In genomic region chr18:24033644-24034412, GRCh38 we compare ENCODE assay signal across 22 cellular contexts. TPM values are rescaled to one million over a fixed set of nuclear protein-coding genes. Genes with fewer than 3 reads are reported as not detected.
DNase-seq lines count a peak whose midpoint lies in the region; ATAC-seq, FAIRE-seq and TF ChIP-seq lines count a peak whose summit lies in the region.
"Had no signal": no experiment of that assay in that cellular context is flagged by ENCODE, and none has a peak within 500 bp of the region (broad histone marks: within the 10 kb centered on the region; RNA-seq: fewer than 3 reads in every experiment).

No MANE protein-coding gene starts in this region.

- no peaks in the 10 kb centered on the region for H3K9me3 ChIP-seq in CD4-positive, alpha-beta T cell (ENCODE audit: control insufficient read depth, low read length)
- no peaks in the 10 kb centered on the region for H3K9me3 ChIP-seq in HepG2 (ENCODE audit: low read length)
- H3K9me3 ChIP-seq: colonic mucosa, transverse colon had no signal

- H3K9ac ChIP-seq in HepG2 (ENCODE audit: insufficient read depth, low read depth, low read length) = no peak overlapping the region
- H3K9ac ChIP-seq: GM23248 had no signal

- 75% methylated on average over 5 of the region's 5 CpGs for WGBS in HepG2 (ENCODE audit: low lambda C conversion rate)

- peaks cover 3% of the 10 kb centered on the region for H3K79me2 ChIP-seq in HepG2 (ENCODE audit: insufficient read depth, low read length)

- peak; percentile 11 for DNase-seq in NCI-H748 (lab: John Stamatoyannopoulos, UW; ENCODE audit: unreplicated experiment)
- DNase-seq in NCI-H748 treated with DMSO at 0.1 percent for 48 hours (lab: John Stamatoyannopoulos, UW) = no peak
- DNase-seq in CD4-positive, alpha-beta T cell = no peak
- peak; percentile 49 for DNase-seq in SK-MEL-5 (ENCODE audit: low read depth, low spot score)
- DNase-seq in HepG2 (ENCODE audit: low spot score) = peak; percentile 65
- DNase-seq in middle frontal gyrus (ENCODE audit: extremely low spot score, low spot score) = no peak
- no peak for DNase-seq in NCI-H2171 (lab: John Stamatoyannopoulos, UW)
- no peak for DNase-seq in stimulated activated CD4-positive, alpha-beta T cell treated with anti-CD3 and anti-CD28 coated beads, Interleukin-4, amount 100 ng/mL, for 1 hour
- DNase-seq: activated naive CD4-positive, alpha-beta T cell treated with Interleukin-2 at 50 U/mL for 16 hours; colonic mucosa; GM23248; midbrain; NCI-H345; nucleus accumbens; retina; stimulated activated CD4-positive, alpha-beta T cell treated with anti-CD3 and anti-CD28 coated beads, Interleukin-15, amount 100 ng/mL, for 24 hours; stimulated activated naive CD4-positive, alpha-beta T cell; transverse colon had no signal

- H3K27me3 Mint-ChIP-seq in CD4-positive, alpha-beta T cell = no peaks in the 10 kb centered on the region

- H3K27ac Mint-ChIP-seq in CD4-positive, alpha-beta T cell = peak overlapping the region; percentile 40

- in situ Hi-C loops in SK-MEL-5 (cut with HindIII; ENCODE audit: low pct_unique_long_range_greater_than_20kb, low sequenced_read_pairs) = no loop called here
- in situ Hi-C loops in HepG2 (cut with HindIII; ENCODE audit: extremely low pct_ligation_motif_present, low pct_unique_long_range_greater_than_20kb) = no loop called here

- H3K27ac ChIP-seq in CD4-positive, alpha-beta T cell (ENCODE audit: low read depth, low read length) = no peak overlapping the region
- peak overlapping the region; percentile 55 for H3K27ac ChIP-seq in HepG2 (ENCODE audit: extremely low read length, insufficient read depth, low read length)
- H3K27ac ChIP-seq: C4-2B, colonic mucosa, GM23248, transverse colon had no signal

- H4K20me1 ChIP-seq in HepG2 (ENCODE audit: insufficient read depth, low read length) = no peaks in the 10 kb centered on the region

- peaks cover 94% of the 10 kb centered on the region for H3K4me1 Mint-ChIP-seq in CD4-positive, alpha-beta T cell (ENCODE audit: low read depth)

- H3K36me3 ChIP-seq in HepG2 (replicated peaks in 1 of 2; ENCODE audit: control insufficient read depth in 1 of 2, insufficient read depth in 2 of 2, low read length in 2 of 2) = no peaks in the 10 kb centered on the region
- H3K36me3 ChIP-seq: colonic mucosa, transverse colon had no signal

- CTCF ChIA-PET in CD4-positive, alpha-beta T cell (lab: Charles Lee) = interaction anchor here (1.3 kb wide), 1 partner anchor 115 kb away, joined by 3 read pairs; no protein-coding TSS in a partner anchor
- CTCF ChIA-PET in HepG2 (lab: Yijun Ruan, JAX; ENCODE audit: low intra/inter-chr PET ratio, low total read pairs) = no interaction called here

- POLR2A ChIA-PET in CD4-positive, alpha-beta T cell (lab: Charles Lee) = interaction anchor here (1.2 kb wide), 1 partner anchor 9 kb away, joined by 4 read pairs; no protein-coding TSS in a partner anchor
- POLR2A ChIA-PET in HepG2 (lab: Yijun Ruan, JAX) = no interaction called here

- intact Hi-C loops in CD4-positive, alpha-beta T cell (cut with DNase I, micrococcal nuclease) = loop anchor here in 1 of 2 experiments (2.0 kb wide), 1 partner anchor 15 kb away; no protein-coding TSS in a partner anchor
- intact Hi-C loops in HepG2 (cut with micrococcal nuclease; ENCODE audit: unreplicated experiment) = loop anchor here (5.0 kb wide), 1 partner anchor 43 kb away; no protein-coding TSS in a partner anchor

- peaks cover 46% of the 10 kb centered on the region for H3K36me3 Mint-ChIP-seq in CD4-positive, alpha-beta T cell (ENCODE audit: low read depth)

- ATAC-seq in CD4-positive, alpha-beta T cell (ENCODE audit: poor library complexity) = no peak
- ATAC-seq in HepG2 = peak; percentile 92

- peaks cover 16% of the 10 kb centered on the region for H3K4me1 ChIP-seq in HepG2 (ENCODE audit: insufficient read depth, low read length)
- H3K4me1 ChIP-seq: colonic mucosa had no signal

- peak; percentile 15 for FAIRE-seq in HepG2 (lab: Jason Lieb, UNC)
- FAIRE-seq: A204.1, frontal cortex, GM18507 had no signal

- H3K4me3 Mint-ChIP-seq in CD4-positive, alpha-beta T cell = peak overlapping the region; percentile 38

- H3K4me2 ChIP-seq in HepG2 (ENCODE audit: low read depth, low read length) = peak overlapping the region; percentile 33

- H3K9me3 Mint-ChIP-seq in CD4-positive, alpha-beta T cell = no peaks in the 10 kb centered on the region

- TF ChIP-seq POLR2A in HepG2 (IDR thresholded peaks at IDR 0.05; ENCODE audit: insufficient read depth in 1 of 2, low read depth in 2 of 2, low read length in 2 of 2) = no peak

- BruUV-seq in HepG2 (replicated peaks; lab: Mats Ljungman, UMichigan) = no TSS peak

- no peak for TF ChIP-seq RAD21 in HepG2 (CRISPR knock-in tag; IDR thresholded peaks at IDR 0.05)

- TF ChIP-seq EP300 in HepG2 (IDR thresholded peaks at IDR 0.05; ENCODE audit: low read depth in 2 of 2, low read length in 2 of 2) (no peak), HepG2 (CRISPR knock-in tag; IDR thresholded peaks at IDR 0.05; ENCODE audit: borderline replicate concordance) (no peak)

- no peak for TF ChIP-seq CTCF in CD4-positive, alpha-beta T cell (IDR thresholded peaks at IDR 0.05)
- TF ChIP-seq CTCF in HepG2 (CRISPR knock-in tag; IDR thresholded peaks at IDR 0.05) = 0 out of 2 replicates have a peak, but pooled peaks have one; percentile 3

- no peak overlapping the region for H2AFZ ChIP-seq in HepG2 (ENCODE audit: low read length)
- H2AFZ ChIP-seq: GM23248 had no signal

- H3K4me3 ChIP-seq in HepG2 (replicated peaks in 1 of 3; ENCODE audit: insufficient read depth in 1 of 3, low read depth in 2 of 3, low read length in 3 of 3) = no peak overlapping the region
- H3K4me3 ChIP-seq: colonic mucosa, GM23248, transverse colon had no signal

- no peaks in the 10 kb centered on the region for H3K27me3 ChIP-seq in CD4-positive, alpha-beta T cell (ENCODE audit: control insufficient read depth, insufficient read depth, low read length)
- no peaks in the 10 kb centered on the region for H3K27me3 ChIP-seq in HepG2 (ENCODE audit: control insufficient read depth in 1 of 2, insufficient read depth in 2 of 2, low read length in 2 of 2)
- H3K27me3 ChIP-seq: colonic mucosa, transverse colon had no signal

TF ChIP-seq in HepG2, 621 proteins besides CTCF, POLR2A, EP300 and RAD21 (continues in another document):
- TF ChIP-seq ZBTB49 (CRISPR knock-in tag; IDR thresholded peaks at IDR 0.05; ENCODE audit: borderline replicate concordance) = no peak

RNA-seq across cellular contexts. Expression of gene TTC39C, which starts 19.3 kb away (rescaled TPM):
- total RNA-seq in CD4-positive, alpha-beta T cell = 10 to 100 TPM; 82.6 to 91.8 TPM
- total RNA-seq in SK-MEL-5 (2014; rRNA removed; shearing (Covaris generic)) = 23.8 and 26.1 TPM in 2 replicates
- polyA plus RNA-seq in SK-MEL-5 (2015; cell fraction: cytosol; rRNA removed) = 16.6 and 17.8 TPM in 2 replicates
- polyA plus RNA-seq in SK-MEL-5 (2015; cell fraction: nucleus; rRNA removed) = 27.3 and 28.8 TPM in 2 replicates
- 25.9 and 28.1 TPM in 2 replicates for total RNA-seq in HepG2 (2016; rRNA removed; fragmentation: Illumina TruSeq; extraction: Trizol)
- total RNA-seq in HepG2 (2016; cell fraction: cytosol; rRNA removed; fragmentation: Illumina TruSeq; extraction: Trizol; ENCODE audit: low read depth) = 52.8 and 57.1 TPM in 2 replicates
- 23.2 and 24.1 TPM in 2 replicates for total RNA-seq in HepG2 (2016; cell fraction: insoluble cytoplasmic fraction; rRNA removed; fragmentation: Illumina TruSeq; extraction: Trizol)
- 53.3 and 53.4 TPM in 2 replicates for total RNA-seq in HepG2 (2016; cell fraction: membrane; rRNA removed; fragmentation: Illumina TruSeq; extraction: Trizol)
- total RNA-seq in HepG2 (2016; cell fraction: nucleus; rRNA removed; fragmentation: Illumina TruSeq; extraction: Trizol) = 21.2 and 27.7 TPM in 2 replicates
- 14.9 and 19.1 TPM in 2 replicates for polyA plus RNA-seq in HepG2 (2011; rRNA removed)
- polyA plus RNA-seq in HepG2 (2011; cell fraction: cytosol; rRNA removed) = 8.9 and 10.8 TPM in 2 replicates
- 17.1 and 18.8 TPM in 2 replicates for polyA plus RNA-seq in HepG2 (2011; cell fraction: nucleus; rRNA removed)
- 9.2 and 12.3 TPM in 2 replicates for polyA plus RNA-seq in HepG2 (2012)
- 50.0 and 57.9 TPM in 2 replicates for polyA plus RNA-seq in HepG2 (2016; cell fraction: cytosol; fragmentation: Illumina TruSeq; extraction: Trizol; ENCODE audit: low read depth)
- polyA plus RNA-seq in HepG2 (2016; cell fraction: insoluble cytoplasmic fraction; fragmentation: Illumina TruSeq; extraction: Trizol; ENCODE audit: low read depth) = 23.4 and 24.5 TPM in 2 replicates
- polyA plus RNA-seq in HepG2 (2016; cell fraction: membrane; fragmentation: Illumina TruSeq; extraction: Trizol; ENCODE audit: low read depth) = 47.4 and 56.0 TPM in 2 replicates
- polyA plus RNA-seq in HepG2 (2016; cell fraction: nucleus; fragmentation: Illumina TruSeq; extraction: Trizol; ENCODE audit: insufficient read depth, low read depth) = 25.5 and 26.3 TPM in 2 replicates
- polyA minus RNA-seq in HepG2 (2011; rRNA and poly(A)+ RNA removed; ENCODE audit: low replicate concordance) = 10.1 and 38.1 TPM in 2 replicates
- polyA minus RNA-seq in HepG2 (2011; cell fraction: cytosol; rRNA and poly(A)+ RNA removed) = 14.6 and 16.9 TPM in 2 replicates
- polyA minus RNA-seq in HepG2 (2011; cell fraction: nucleus; rRNA and poly(A)+ RNA removed) = 31.3 and 32.3 TPM in 2 replicates

Comparison
In these comparisons a context has a peak if more than half of its experiments do, and no peak if none do; other contexts are left out.
1. DNase-seq: peak in NCI-H748 (single experiment), SK-MEL-5 (single experiment) and HepG2 (single experiment); none in NCI-H748 treated with DMSO at 0.1 percent for 48 hours (single experiment), CD4-positive, alpha-beta T cell (0 of 10), middle frontal gyrus (single experiment), NCI-H2171 (single experiment) and stimulated activated CD4-positive, alpha-beta T cell treated with anti-CD3 and anti-CD28 coated beads, Interleukin-4, amount 100 ng/mL, for 1 hour (single experiment).